In the genomic region with DNA sequence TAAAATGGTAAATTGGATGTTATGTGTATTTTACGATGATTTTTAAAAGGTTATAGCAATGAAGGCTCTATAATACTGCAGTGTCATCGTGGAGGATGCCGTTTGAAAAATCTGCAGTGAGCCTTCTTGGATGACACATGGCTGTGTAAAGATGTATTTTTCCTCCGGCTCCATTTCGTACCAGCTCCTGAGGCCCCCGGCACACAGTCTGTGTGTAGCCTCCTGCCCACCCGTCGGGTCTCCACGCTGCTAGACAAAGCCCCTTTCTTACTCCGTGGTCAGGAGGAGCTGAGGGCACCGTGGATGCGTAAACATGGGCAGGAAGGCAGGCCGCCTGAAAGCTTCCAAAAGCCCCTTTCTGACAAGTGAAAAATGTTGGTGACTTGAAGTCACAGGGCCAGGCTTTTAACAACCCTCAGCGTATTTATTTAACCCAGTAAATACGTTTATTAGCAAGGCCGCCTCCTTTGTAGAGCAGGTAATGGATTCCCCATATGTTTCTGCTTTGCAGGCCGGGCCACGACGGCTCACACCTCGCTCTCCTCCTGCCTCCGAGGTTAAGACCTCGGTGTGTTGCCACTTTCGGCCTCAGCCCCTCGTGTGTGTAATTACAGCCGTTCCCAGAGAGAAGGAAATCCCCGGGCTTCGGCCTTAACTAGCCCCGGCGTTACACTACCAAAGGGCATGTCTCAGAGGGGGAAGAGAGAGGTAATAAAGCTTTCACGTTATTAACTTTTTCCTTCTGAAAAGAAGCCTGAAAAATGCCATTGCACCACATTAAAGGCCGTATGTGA, we compare ENCODE assay signal across 21 cellular contexts.
"Had no signal": no experiment of that assay in that cellular context is flagged by ENCODE, and none has a peak within 500 bp of the region (broad histone marks: within the 10 kb centered on the region; RNA-seq: fewer than 3 reads in every experiment).

No MANE protein-coding gene starts in this region.

- H3K4me1 ChIP-seq: gastroesophageal sphincter, psoas muscle, sigmoid colon, testis had no signal

- H3K27me3 Mint-ChIP-seq: dendritic cell treated with granulocyte-macrophage colony-stimulating factor and Interleukin-4, amounts not matched to agents 40 ng/mL and 50 ng/mL, for 4 days had no signal

- ATAC-seq: effector memory CD8-positive, alpha-beta T cell; gastroesophageal sphincter; left lobe of liver; psoas muscle; stimulated activated naive B cell treated with anti-CD40 and anti-IgM and Interleukin-4, amounts not matched to agents 10 μg/mL and 1 μg/mL and 100 μg/mL, for 72 hours; stimulated activated naive CD8-positive, alpha-beta T cell treated with anti-CD3 and anti-CD28 coated beads, Interleukin-15, amount 100 ng/mL, for 72 hours had no signal

- H3K27ac ChIP-seq: esophagus squamous epithelium, gastroesophageal sphincter, neutrophil, psoas muscle, sigmoid colon, testis, tibial nerve had no signal

- H3K4me3 ChIP-seq: esophagus squamous epithelium, gastroesophageal sphincter, psoas muscle, sigmoid colon, skin epidermis, testis, tibial nerve had no signal

- H3K4me3 Mint-ChIP-seq: dendritic cell treated with granulocyte-macrophage colony-stimulating factor and Interleukin-4, amounts not matched to agents 40 ng/mL and 50 ng/mL, for 4 days; effector memory CD8-positive, alpha-beta T cell; natural killer cell treated with Interleukin-12 subunit alpha and Interleukin-12 subunit beta and Interleukin-15 and Interleukin-18, amount 100 ng/mL, for 72 hours; stimulated activated naive B cell treated with anti-CD40 and anti-IgM and Interleukin-4, amounts not matched to agents 10 μg/mL and 1 μg/mL and 100 μg/mL, for 72 hours; stimulated activated naive CD8-positive, alpha-beta T cell treated with anti-CD3 and anti-CD28 coated beads, Interleukin-15, amount 100 ng/mL, for 72 hours had no signal

- H3K4me1 Mint-ChIP-seq: stimulated activated naive B cell treated with anti-CD40 and anti-IgM and Interleukin-4, amounts not matched to agents 10 μg/mL and 1 μg/mL and 100 μg/mL, for 72 hours; stimulated activated naive CD8-positive, alpha-beta T cell treated with anti-CD3 and anti-CD28 coated beads, Interleukin-15, amount 100 ng/mL, for 72 hours had no signal

- FAIRE-seq: colon had no signal

- H3K9me3 Mint-ChIP-seq: dendritic cell treated with granulocyte-macrophage colony-stimulating factor and Interleukin-4, amounts not matched to agents 40 ng/mL and 50 ng/mL, for 4 days; effector memory CD8-positive, alpha-beta T cell; natural killer cell treated with Interleukin-12 subunit alpha and Interleukin-12 subunit beta and Interleukin-15 and Interleukin-18, amount 100 ng/mL, for 72 hours; stimulated activated naive CD8-positive, alpha-beta T cell treated with anti-CD3 and anti-CD28 coated beads, Interleukin-15, amount 100 ng/mL, for 72 hours had no signal

- H3K9me3 ChIP-seq: esophagus squamous epithelium, neutrophil, psoas muscle, sigmoid colon, testis, tibial nerve had no signal

- DNase-seq: effector memory CD8-positive, alpha-beta T cell; esophagus squamous epithelium; foreskin fibroblast; glutamatergic neuron; mammary epithelial cell; psoas muscle; retina; sigmoid colon; stimulated activated CD4-positive, alpha-beta T cell treated with anti-CD3 and anti-CD28 coated beads, Interleukin-2, amount 100 ng/mL, for 24 hours; stimulated activated CD4-positive, alpha-beta T cell treated with anti-CD3 and anti-CD28 coated beads, Interleukin-4, amount 100 ng/mL, for 4 hours; stimulated activated naive B cell treated with anti-CD40 and anti-IgM and Interleukin-4, amounts not matched to agents 10 μg/mL and 1 μg/mL and 100 μg/mL, for 72 hours; stimulated activated naive CD8-positive, alpha-beta T cell treated with anti-CD3 and anti-CD28 coated beads, Interleukin-15, amount 100 ng/mL, for 72 hours; testis had no signal

- H3K27me3 ChIP-seq: esophagus squamous epithelium, gastroesophageal sphincter, sigmoid colon, testis had no signal

- H3K36me3 ChIP-seq: esophagus squamous epithelium, gastroesophageal sphincter, neutrophil, sigmoid colon, tibial nerve had no signal

- H3K27ac Mint-ChIP-seq: dendritic cell treated with granulocyte-macrophage colony-stimulating factor and Interleukin-4, amounts not matched to agents 40 ng/mL and 50 ng/mL, for 4 days; effector memory CD8-positive, alpha-beta T cell; natural killer cell treated with Interleukin-12 subunit alpha and Interleukin-12 subunit beta and Interleukin-15 and Interleukin-18, amount 100 ng/mL, for 72 hours; stimulated activated naive B cell treated with anti-CD40 and anti-IgM and Interleukin-4, amounts not matched to agents 10 μg/mL and 1 μg/mL and 100 μg/mL, for 72 hours; stimulated activated naive CD8-positive, alpha-beta T cell treated with anti-CD3 and anti-CD28 coated beads, Interleukin-15, amount 100 ng/mL, for 72 hours had no signal

- H3K36me3 Mint-ChIP-seq: natural killer cell treated with Interleukin-12 subunit alpha and Interleukin-12 subunit beta and Interleukin-15 and Interleukin-18, amount 100 ng/mL, for 72 hours; stimulated activated naive B cell treated with anti-CD40 and anti-IgM and Interleukin-4, amounts not matched to agents 10 μg/mL and 1 μg/mL and 100 μg/mL, for 72 hours had no signal
